8 cellular contexts compared by ENCODE assay signal in the genomic region with DNA sequence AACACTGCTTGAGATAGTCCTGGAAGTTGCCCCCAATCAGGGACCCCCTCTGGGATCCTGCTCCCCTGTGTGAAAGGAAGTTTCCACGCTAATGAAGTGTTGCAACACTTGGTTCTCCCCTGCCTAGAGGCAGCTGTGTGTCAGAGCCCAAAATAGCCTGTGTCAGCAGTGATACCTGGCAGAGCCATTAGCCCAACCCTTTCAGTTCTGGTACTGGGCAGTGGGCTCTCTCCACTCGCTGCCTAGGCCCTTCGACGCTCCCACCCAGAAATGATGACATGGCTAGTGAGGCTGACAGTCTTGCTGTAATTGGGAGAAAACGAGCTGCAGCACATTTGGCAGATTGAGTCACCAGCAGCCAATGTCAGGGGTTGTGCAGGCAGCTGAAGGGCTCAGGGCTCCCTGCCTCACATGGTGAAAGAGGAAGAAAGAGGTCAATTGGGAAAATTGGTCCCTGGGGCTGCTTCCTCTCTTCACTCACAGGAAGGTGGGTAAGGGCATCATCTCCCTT. TPM values are rescaled to one million over a fixed set of nuclear protein-coding genes. Genes with fewer than 3 reads are reported as not detected.
DNase-seq lines count a peak whose midpoint lies in the region; ATAC-seq and FAIRE-seq lines count a peak whose summit lies in the region.

No MANE protein-coding gene starts in this region.

- DNase-seq in HCEC 1CT (peak; percentile 41), SIG-M5 (lab: John Stamatoyannopoulos, UW) (peak; percentile 33), fibroblast of gingiva (ENCODE audit: low read depth) (peak; percentile 41), sciatic nerve (ENCODE audit: low spot score) (no peak), GM19239 (ENCODE audit: insufficient read length, low spot score) (no peak), DMS153 treated with DMSO at 0.1 percent for 48 hours (lab: John Stamatoyannopoulos, UW; ENCODE audit: unreplicated experiment) (no peak), NCI-H748 (lab: John Stamatoyannopoulos, UW; ENCODE audit: unreplicated experiment) (no peak)

- FAIRE-seq in GM19239 (lab: Jason Lieb, UNC): no peak

- ATAC-seq in sciatic nerve (peak; percentile 52), HG03097 (IDR thresholded peaks at IDR 0.05; ENCODE audit: low FRiP score, unreplicated experiment) (no peak)

- intact Hi-C loops in sciatic nerve (cut with DNase I): no loop called here

RNA-seq across cellular contexts. Expression of a gene that starts 1.4 kb away (rescaled TPM):
- 81.8 TPM for total RNA-seq in sciatic nerve

RNA-seq across cellular contexts. Expression of a gene that starts 14.9 kb away (rescaled TPM):
- 10.4 TPM for total RNA-seq in sciatic nerve

RNA-seq across cellular contexts. Expression of a gene that starts 19.5 kb away (rescaled TPM):
- total RNA-seq in sciatic nerve: 29.6 TPM

RNA-seq across cellular contexts. Expression of a gene that starts 25.2 kb away (rescaled TPM):
- total RNA-seq in sciatic nerve: 51.6 TPM

RNA-seq across cellular contexts. Expression of a gene that starts 26.0 kb away (rescaled TPM):
- total RNA-seq in sciatic nerve: not detected

Comparison
In these comparisons a context has a peak if more than half of its experiments do, and no peak if none do; other contexts are left out.
1. DNase-seq: peak in HCEC 1CT (single experiment), SIG-M5 (single experiment) and fibroblast of gingiva (single experiment); none in sciatic nerve (single experiment), GM19239 (single experiment), DMS153 treated with DMSO at 0.1 percent for 48 hours (single experiment) and NCI-H748 (single experiment).